ENCODE assay signal across 1 cellular context in genomic region chr17:82915697-82916027, GRCh38.
TF ChIP-seq lines count a peak whose summit lies in the region.

No MANE protein-coding gene starts in this region.

TF ChIP-seq in WTC11, 78 proteins besides CTCF, POLR2A, EP300 and RAD21 (continued from another document):
- no peak for TF ChIP-seq ARID4B (CRISPR knock-in tag; IDR thresholded peaks at IDR 0.05; ENCODE audit: borderline replicate concordance)
- TF ChIP-seq IRF2 (CRISPR knock-in tag; IDR thresholded peaks at IDR 0.05; ENCODE audit: borderline replicate concordance, low read depth), result no peak
- no peak for TF ChIP-seq GTF2I (CRISPR knock-in tag; conservative IDR thresholded peaks at IDR 0.05)
